Comparison of ENCODE assay signal across 15 cellular contexts in the genomic region with DNA sequence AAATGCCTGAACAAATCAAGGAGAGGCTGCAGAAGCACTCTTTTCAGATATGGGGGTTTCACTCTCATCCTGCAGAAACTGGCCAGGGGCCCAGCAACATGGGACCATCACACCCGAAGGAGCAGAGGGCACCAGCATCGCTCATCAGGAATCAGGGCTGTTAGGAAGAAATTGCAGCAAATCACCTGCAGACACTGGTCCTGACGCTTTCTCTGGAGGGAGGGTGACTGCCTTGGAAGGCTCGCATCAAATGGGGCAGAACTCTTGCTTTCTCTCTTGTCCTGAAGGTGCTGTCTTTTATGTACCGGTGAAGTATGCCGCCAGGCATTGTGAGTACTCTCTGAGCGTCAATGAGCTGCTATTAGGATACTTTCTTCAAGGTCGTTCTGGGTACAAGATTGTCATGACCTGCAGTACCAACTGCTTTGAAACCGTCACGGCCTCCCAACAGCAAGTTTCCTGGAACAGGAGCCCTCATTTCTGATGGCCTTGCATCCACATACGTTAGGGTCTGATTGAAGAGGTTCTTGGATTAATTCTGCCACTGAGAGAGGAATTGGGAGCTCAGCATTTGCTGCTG.
"Had no signal": no experiment of that assay in that cellular context is flagged by ENCODE, and none has a peak within 500 bp of the region (broad histone marks: within the 10 kb centered on the region; RNA-seq: fewer than 3 reads in every experiment).

No MANE protein-coding gene starts in this region.

- H3K27ac ChIP-seq: ascending aorta, prostate gland, right lobe of liver, VCaP had no signal

- H3K9me3 Mint-ChIP-seq: activated naive CD8-positive, alpha-beta T cell treated with anti-CD3 and anti-CD28 coated beads, Interleukin-2, amount 50 U/mL, for 24 hours; natural killer cell; T-cell had no signal

- H3K36me3 Mint-ChIP-seq: natural killer cell, T-cell had no signal

- H3K4me1 ChIP-seq: ascending aorta, prostate gland, right lobe of liver had no signal

- DNase-seq: activated CD4-positive, alpha-beta T cell treated with anti-CD3 and anti-CD28 coated beads, Interleukin-2, amount 50 U/mL, for 48 hours; activated naive CD4-positive, alpha-beta T cell treated with Interleukin-2 at 50 U/mL for 16 hours; activated naive CD8-positive, alpha-beta T cell treated with anti-CD3 and anti-CD28 coated beads, Interleukin-2, amount 50 U/mL, for 24 hours; hippocampal formation; kidney; left ventricle myocardium superior; mesenchymal stem cell; natural killer cell; SK-N-SH; T-cell; T1000 had no signal

- H3K4me3 ChIP-seq: ascending aorta, prostate gland, right lobe of liver had no signal

- H3K27me3 ChIP-seq: ascending aorta, right lobe of liver had no signal

- H3K36me3 ChIP-seq: ascending aorta, prostate gland, right lobe of liver had no signal

- H3K27me3 Mint-ChIP-seq: activated naive CD8-positive, alpha-beta T cell treated with anti-CD3 and anti-CD28 coated beads, Interleukin-2, amount 50 U/mL, for 24 hours; T-cell had no signal

- H3K9me3 ChIP-seq: ascending aorta, prostate gland, right lobe of liver, SK-N-SH had no signal

- H3K4me3 Mint-ChIP-seq: activated naive CD8-positive, alpha-beta T cell treated with anti-CD3 and anti-CD28 coated beads, Interleukin-2, amount 50 U/mL, for 24 hours; natural killer cell; T-cell had no signal

- H3K27ac Mint-ChIP-seq: activated naive CD8-positive, alpha-beta T cell treated with anti-CD3 and anti-CD28 coated beads, Interleukin-2, amount 50 U/mL, for 24 hours; natural killer cell; T-cell had no signal

- H3K4me1 Mint-ChIP-seq: activated naive CD8-positive, alpha-beta T cell treated with anti-CD3 and anti-CD28 coated beads, Interleukin-2, amount 50 U/mL, for 24 hours; natural killer cell; T-cell had no signal
